ENCODE assay signal across 1 cellular context in the genomic region with DNA sequence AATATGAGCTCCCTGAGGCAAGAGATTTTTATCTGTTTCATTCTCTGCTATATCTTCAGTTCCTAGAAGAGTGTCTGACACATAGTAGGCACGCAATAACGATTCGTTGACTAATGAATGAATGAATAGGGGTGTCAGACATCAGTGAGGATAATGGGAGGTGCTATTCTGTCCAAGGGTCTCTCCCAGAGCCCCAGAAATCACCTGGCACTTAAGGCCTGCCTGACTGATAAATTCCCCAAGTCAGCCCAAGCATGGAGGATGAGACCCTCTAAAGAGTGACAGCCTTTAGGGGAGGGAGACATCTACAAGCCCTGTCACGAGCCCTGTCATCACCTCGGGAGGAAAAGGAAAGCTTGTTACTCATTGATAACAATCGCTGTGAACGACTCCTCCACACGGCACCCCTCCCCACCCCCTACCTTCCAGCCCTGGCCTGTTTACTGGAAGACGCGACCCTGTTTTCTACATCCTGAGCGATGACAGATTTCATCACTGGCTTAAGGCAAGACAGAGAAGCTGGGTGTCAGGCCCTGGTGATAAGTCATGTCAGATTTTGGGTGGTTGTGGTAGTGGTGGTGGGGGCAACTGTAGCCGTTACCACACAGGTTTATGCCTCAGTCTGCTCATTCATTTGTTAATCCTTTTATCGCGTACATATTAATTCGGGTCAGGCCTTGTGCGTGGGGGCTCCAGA.
A peak's percentile ranks its signal among the peaks of the same experiment; 100 is the strongest.
TF ChIP-seq lines count a peak whose summit lies in the region.

No MANE protein-coding gene starts in this region.

TF ChIP-seq in K562, 482 proteins besides CTCF, POLR2A, EP300 and RAD21 (continued from another document and continues in another):
- TF ChIP-seq, protein P1, sequence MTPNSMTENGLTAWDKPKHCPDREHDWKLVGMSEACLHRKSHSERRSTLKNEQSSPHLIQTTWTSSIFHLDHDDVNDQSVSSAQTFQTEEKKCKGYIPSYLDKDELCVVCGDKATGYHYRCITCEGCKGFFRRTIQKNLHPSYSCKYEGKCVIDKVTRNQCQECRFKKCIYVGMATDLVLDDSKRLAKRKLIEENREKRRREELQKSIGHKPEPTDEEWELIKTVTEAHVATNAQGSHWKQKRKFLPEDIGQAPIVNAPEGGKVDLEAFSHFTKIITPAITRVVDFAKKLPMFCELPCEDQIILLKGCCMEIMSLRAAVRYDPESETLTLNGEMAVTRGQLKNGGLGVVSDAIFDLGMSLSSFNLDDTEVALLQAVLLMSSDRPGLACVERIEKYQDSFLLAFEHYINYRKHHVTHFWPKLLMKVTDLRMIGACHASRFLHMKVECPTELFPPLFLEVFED (CRISPR knock-in tag; conservative IDR thresholded peaks at IDR 0.05), result no peak
- no peak for TF ChIP-seq ETS2 (tag; IDR thresholded peaks at IDR 0.05; ENCODE audit: borderline replicate concordance, poor library complexity, severe bottlenecking)
- TF ChIP-seq ELF4 (CRISPR knock-in tag; IDR thresholded peaks at IDR 0.05), result no peak
- TF ChIP-seq FOXP4 (CRISPR knock-in tag; IDR thresholded peaks at IDR 0.05; ENCODE audit: borderline replicate concordance), result no peak
- TF ChIP-seq ID3 (CRISPR knock-in tag; IDR thresholded peaks at IDR 0.05), result no peak
- peak; percentile 43; the same call in 1 of the 2 replicates for TF ChIP-seq ID3 (tag; IDR thresholded peaks at IDR 0.05)
- no peak for TF ChIP-seq E2F6 (IDR thresholded peaks at IDR 0.05; ENCODE audit: borderline replicate concordance in 1 of 2, extremely low read depth in 1 of 2, insufficient read depth in 1 of 2, insufficient read length in 1 of 2, low read depth in 1 of 2, low read length in 1 of 2, poor library complexity in 1 of 2, severe bottlenecking in 1 of 2)
- no peak for TF ChIP-seq POLR2G (IDR thresholded peaks at IDR 0.05; ENCODE audit: low read depth, low read length)
- no peak for TF ChIP-seq HNRNPUL1 (IDR thresholded peaks at IDR 0.05; ENCODE audit: low read length)
- no peak for TF ChIP-seq ZNF699 (CRISPR knock-in tag; IDR thresholded peaks at IDR 0.05; ENCODE audit: insufficient replicate concordance)
- no peak for TF ChIP-seq PRMT5 (CRISPR knock-in tag; IDR thresholded peaks at IDR 0.05)
- no peak for TF ChIP-seq RBM22 (IDR thresholded peaks at IDR 0.05; ENCODE audit: low read depth, low read length, poor library complexity, severe bottlenecking)
- TF ChIP-seq EZH2 (IDR thresholded peaks at IDR 0.05; ENCODE audit: borderline replicate concordance, low read depth, low read length), result no peak
- no peak for TF ChIP-seq MCM2 (IDR thresholded peaks at IDR 0.05; ENCODE audit: low read depth)
- TF ChIP-seq MECOM (CRISPR knock-in tag; IDR thresholded peaks at IDR 0.05), result no peak; the same call in 1 of the 2 replicates
- TF ChIP-seq CHCHD3 (CRISPR knock-in tag; IDR thresholded peaks at IDR 0.05), result no peak
- no peak; the same call in 1 of the 2 replicates for TF ChIP-seq ZNF239 (CRISPR knock-in tag; IDR thresholded peaks at IDR 0.05)
- no peak; the same call in 1 of the 2 replicates for TF ChIP-seq TARDBP (IDR thresholded peaks at IDR 0.05)
- TF ChIP-seq ZNF583 (CRISPR knock-in tag; IDR thresholded peaks at IDR 0.05), result no peak
- no peak for TF ChIP-seq TGIF2 (CRISPR knock-in tag; IDR thresholded peaks at IDR 0.05)
- no peak for TF ChIP-seq ELF2 (CRISPR knock-in tag; IDR thresholded peaks at IDR 0.05)
- TF ChIP-seq STAT5B (CRISPR knock-in tag; IDR thresholded peaks at IDR 0.05), result no peak
- no peak for TF ChIP-seq NELFE (IDR thresholded peaks at IDR 0.05; ENCODE audit: insufficient read depth, insufficient read length)
- TF ChIP-seq TCFL5 (CRISPR knock-in tag; conservative IDR thresholded peaks at IDR 0.05), result 0 out of 2 replicates have a peak, but pooled peaks have one; percentile 16
- TF ChIP-seq ATF7 (IDR thresholded peaks at IDR 0.05), result peak; percentile 90
- TF ChIP-seq ZNF316 (IDR thresholded peaks at IDR 0.05), result no peak
- TF ChIP-seq ZNF764 (CRISPR knock-in tag; IDR thresholded peaks at IDR 0.05; ENCODE audit: low read depth), result no peak
- TF ChIP-seq HEY1 (CRISPR knock-in tag; IDR thresholded peaks at IDR 0.05; ENCODE audit: borderline replicate concordance), result no peak
- TF ChIP-seq MXI1 (IDR thresholded peaks at IDR 0.05; ENCODE audit: low read depth, low read length), result no peak
- no peak for TF ChIP-seq TAF15 (IDR thresholded peaks at IDR 0.05; ENCODE audit: low read depth, low read length)
- TF ChIP-seq RFX7 (CRISPR knock-in tag; IDR thresholded peaks at IDR 0.05), result no peak
- TF ChIP-seq SMAD3 (CRISPR knock-in tag; conservative IDR thresholded peaks at IDR 0.05), result peak; percentile 5
- TF ChIP-seq FOXJ2 (tag; IDR thresholded peaks at IDR 0.05), result peak; percentile 98
- no peak for TF ChIP-seq IRF9 (tag; IDR thresholded peaks at IDR 0.05)
- TF ChIP-seq, protein P2, sequence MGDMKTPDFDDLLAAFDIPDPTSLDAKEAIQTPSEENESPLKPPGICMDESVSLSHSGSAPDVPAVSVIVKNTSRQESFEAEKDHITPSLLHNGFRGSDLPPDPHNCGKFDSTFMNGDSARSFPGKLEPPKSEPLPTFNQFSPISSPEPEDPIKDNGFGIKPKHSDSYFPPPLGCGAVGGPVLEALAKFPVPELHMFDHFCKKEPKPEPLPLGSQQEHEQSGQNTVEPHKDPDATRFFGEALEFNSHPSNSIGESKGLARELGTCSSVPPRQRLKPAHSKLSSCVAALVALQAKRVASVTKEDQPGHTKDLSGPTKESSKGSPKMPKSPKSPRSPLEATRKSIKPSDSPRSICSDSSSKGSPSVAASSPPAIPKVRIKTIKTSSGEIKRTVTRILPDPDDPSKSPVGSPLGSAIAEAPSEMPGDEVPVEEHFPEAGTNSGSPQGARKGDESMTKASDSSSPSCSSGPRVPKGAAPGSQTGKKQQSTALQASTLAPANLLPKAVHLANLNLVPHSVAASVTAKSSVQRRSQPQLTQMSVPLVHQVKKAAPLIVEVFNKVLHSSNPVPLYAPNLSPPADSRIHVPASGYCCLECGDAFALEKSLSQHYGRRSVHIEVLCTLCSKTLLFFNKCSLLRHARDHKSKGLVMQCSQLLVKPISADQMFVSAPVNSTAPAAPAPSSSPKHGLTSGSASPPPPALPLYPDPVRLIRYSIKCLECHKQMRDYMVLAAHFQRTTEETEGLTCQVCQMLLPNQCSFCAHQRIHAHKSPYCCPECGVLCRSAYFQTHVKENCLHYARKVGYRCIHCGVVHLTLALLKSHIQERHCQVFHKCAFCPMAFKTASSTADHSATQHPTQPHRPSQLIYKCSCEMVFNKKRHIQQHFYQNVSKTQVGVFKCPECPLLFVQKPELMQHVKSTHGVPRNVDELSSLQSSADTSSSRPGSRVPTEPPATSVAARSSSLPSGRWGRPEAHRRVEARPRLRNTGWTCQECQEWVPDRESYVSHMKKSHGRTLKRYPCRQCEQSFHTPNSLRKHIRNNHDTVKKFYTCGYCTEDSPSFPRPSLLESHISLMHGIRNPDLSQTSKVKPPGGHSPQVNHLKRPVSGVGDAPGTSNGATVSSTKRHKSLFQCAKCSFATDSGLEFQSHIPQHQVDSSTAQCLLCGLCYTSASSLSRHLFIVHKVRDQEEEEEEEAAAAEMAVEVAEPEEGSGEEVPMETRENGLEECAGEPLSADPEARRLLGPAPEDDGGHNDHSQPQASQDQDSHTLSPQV (IDR thresholded peaks at IDR 0.05), result peak; percentile 90
- no peak for TF ChIP-seq PURB (CRISPR knock-in tag; IDR thresholded peaks at IDR 0.05; ENCODE audit: low read depth)
- TF ChIP-seq BHLHE40 (IDR thresholded peaks at IDR 0.05; ENCODE audit: low read length), result peak; percentile 96
- TF ChIP-seq HDGF (IDR thresholded peaks at IDR 0.05), result no peak
- TF ChIP-seq MEIS2 (IDR thresholded peaks at IDR 0.05; ENCODE audit: partially characterized antibody), result peak; percentile 100
- TF ChIP-seq KDM1A (IDR thresholded peaks at IDR 0.05), result peak; percentile 91 to 93
- TF ChIP-seq ZNF639 (CRISPR knock-in tag; conservative IDR thresholded peaks at IDR 0.05 in 1 of 2, IDR thresholded peaks at IDR 0.05 in 1 of 2), result peak in 1 of 2 experiments; percentile 61; a peak in 1 of 4 replicates
- TF ChIP-seq MTA3 (IDR thresholded peaks at IDR 0.05; ENCODE audit: borderline replicate concordance), result peak; percentile 88
- TF ChIP-seq HMG20A (CRISPR knock-in tag; conservative IDR thresholded peaks at IDR 0.05), result no peak
- peak; percentile 85 for TF ChIP-seq NCOA1 (IDR thresholded peaks at IDR 0.05; ENCODE audit: low read depth)
- TF ChIP-seq HDAC8 (tag; IDR thresholded peaks at IDR 0.05), result no peak
- no peak for TF ChIP-seq THRAP3 (IDR thresholded peaks at IDR 0.05; ENCODE audit: borderline replicate concordance)
- no peak for TF ChIP-seq CGGBP1 (CRISPR knock-in tag; IDR thresholded peaks at IDR 0.05)
- no peak for TF ChIP-seq ZNF668 (CRISPR knock-in tag; IDR thresholded peaks at IDR 0.05)
- TF ChIP-seq NFE2L1 (tag; IDR thresholded peaks at IDR 0.05; ENCODE audit: borderline replicate concordance, low read depth), result no peak
- no peak for TF ChIP-seq ZNF644 (tag; IDR thresholded peaks at IDR 0.05; ENCODE audit: low read depth)
- TF ChIP-seq, protein P3, sequence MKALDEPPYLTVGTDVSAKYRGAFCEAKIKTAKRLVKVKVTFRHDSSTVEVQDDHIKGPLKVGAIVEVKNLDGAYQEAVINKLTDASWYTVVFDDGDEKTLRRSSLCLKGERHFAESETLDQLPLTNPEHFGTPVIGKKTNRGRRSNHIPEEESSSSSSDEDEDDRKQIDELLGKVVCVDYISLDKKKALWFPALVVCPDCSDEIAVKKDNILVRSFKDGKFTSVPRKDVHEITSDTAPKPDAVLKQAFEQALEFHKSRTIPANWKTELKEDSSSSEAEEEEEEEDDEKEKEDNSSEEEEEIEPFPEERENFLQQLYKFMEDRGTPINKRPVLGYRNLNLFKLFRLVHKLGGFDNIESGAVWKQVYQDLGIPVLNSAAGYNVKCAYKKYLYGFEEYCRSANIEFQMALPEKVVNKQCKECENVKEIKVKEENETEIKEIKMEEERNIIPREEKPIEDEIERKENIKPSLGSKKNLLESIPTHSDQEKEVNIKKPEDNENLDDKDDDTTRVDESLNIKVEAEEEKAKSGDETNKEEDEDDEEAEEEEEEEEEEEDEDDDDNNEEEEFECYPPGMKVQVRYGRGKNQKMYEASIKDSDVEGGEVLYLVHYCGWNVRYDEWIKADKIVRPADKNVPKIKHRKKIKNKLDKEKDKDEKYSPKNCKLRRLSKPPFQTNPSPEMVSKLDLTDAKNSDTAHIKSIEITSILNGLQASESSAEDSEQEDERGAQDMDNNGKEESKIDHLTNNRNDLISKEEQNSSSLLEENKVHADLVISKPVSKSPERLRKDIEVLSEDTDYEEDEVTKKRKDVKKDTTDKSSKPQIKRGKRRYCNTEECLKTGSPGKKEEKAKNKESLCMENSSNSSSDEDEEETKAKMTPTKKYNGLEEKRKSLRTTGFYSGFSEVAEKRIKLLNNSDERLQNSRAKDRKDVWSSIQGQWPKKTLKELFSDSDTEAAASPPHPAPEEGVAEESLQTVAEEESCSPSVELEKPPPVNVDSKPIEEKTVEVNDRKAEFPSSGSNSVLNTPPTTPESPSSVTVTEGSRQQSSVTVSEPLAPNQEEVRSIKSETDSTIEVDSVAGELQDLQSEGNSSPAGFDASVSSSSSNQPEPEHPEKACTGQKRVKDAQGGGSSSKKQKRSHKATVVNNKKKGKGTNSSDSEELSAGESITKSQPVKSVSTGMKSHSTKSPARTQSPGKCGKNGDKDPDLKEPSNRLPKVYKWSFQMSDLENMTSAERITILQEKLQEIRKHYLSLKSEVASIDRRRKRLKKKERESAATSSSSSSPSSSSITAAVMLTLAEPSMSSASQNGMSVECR (CRISPR knock-in tag; IDR thresholded peaks at IDR 0.05), result no peak
